ENCODE assay signal across 8 cellular contexts in the genomic region with DNA sequence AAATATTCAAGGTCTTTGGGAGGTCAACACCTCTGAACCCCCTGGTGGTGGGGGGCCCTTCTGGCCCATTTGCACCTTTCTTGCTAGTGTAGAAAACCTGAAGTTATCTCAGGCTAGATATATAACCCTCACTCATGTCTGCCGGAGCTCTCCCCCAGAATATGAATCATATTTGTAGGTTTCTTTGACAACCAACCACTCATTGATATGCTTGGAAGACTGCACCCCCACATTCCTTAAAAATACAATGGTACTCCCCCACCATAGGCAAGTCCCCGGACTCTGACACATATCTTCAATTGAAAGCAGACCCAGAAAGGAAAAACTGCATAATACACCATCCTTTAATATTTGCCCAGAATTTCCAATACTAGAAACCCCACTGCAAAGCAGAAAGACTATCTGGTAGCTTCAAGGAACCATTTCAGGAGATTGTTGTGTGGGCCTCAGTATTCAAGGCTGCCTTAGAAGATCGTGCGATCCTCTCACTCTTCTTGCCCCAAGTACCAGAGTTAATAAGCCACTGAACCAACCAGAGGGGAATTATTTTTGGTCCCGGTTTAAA. TPM values are rescaled to one million over a fixed set of nuclear protein-coding genes. Genes with fewer than 3 reads are reported as not detected.
A peak's percentile ranks its signal among the peaks of the same experiment; 100 is the strongest.
DNase-seq lines count a peak whose midpoint lies in the region; ATAC-seq and TF ChIP-seq lines count a peak whose summit lies in the region.

No MANE protein-coding gene starts in this region.

- H3K27ac ChIP-seq in H9 (ENCODE audit: insufficient read length, low read depth, low read length) (no peak overlapping the region), OCI-LY3 (ENCODE audit: low read length) (peak overlapping the region; percentile 81), coronary artery (peak overlapping the region; percentile 97 to 100)

- peaks cover 17 to 35% of the 10 kb centered on the region in 2 experiments for H3K4me1 Mint-ChIP-seq in H9
- H3K4me1 Mint-ChIP-seq in naive thymus-derived CD8-positive, alpha-beta T cell = peaks cover 25 to 69% (median 61%) of the 10 kb centered on the region in 4 donors

- no peak overlapping the region for H4K8ac ChIP-seq in H9 (replicated peaks; ENCODE audit: insufficient read length, low read depth, low read length)

- no peak overlapping the region for H2BK20ac ChIP-seq in H9 (ENCODE audit: low read depth, low read length, poor library complexity, severe bottlenecking)

- H3K4me3 Mint-ChIP-seq in H9 = peak overlapping the region; percentile 95 to 98
- peak overlapping the region; percentile 88 to 99 (median 98) for H3K4me3 Mint-ChIP-seq in naive thymus-derived CD8-positive, alpha-beta T cell

- peaks cover 6% of the 10 kb centered on the region; the same call in 1 of the 2 replicates for H3K4me1 ChIP-seq in ES-I3 (ENCODE audit: insufficient read depth, low read length)
- no peaks in the 10 kb centered on the region for H3K4me1 ChIP-seq in H9 (ENCODE audit: insufficient read depth, low read length)
- H3K4me1 ChIP-seq in OCI-LY3 (ENCODE audit: low read length) = peaks cover 26% of the 10 kb centered on the region

- no peaks in the 10 kb centered on the region for H3K79me1 ChIP-seq in H9 (ENCODE audit: insufficient read depth, low read depth, low read length, poor library complexity, severe bottlenecking)

- ATAC-seq in naive thymus-derived CD8-positive, alpha-beta T cell = peak; percentile 19 to 27

- H4K5ac ChIP-seq in H9 (ENCODE audit: insufficient read length, low read depth, low read length) = no peak overlapping the region

- no peaks in the 10 kb centered on the region for H3K36me3 ChIP-seq in ES-I3 (ENCODE audit: insufficient read depth, low read length)
- peaks cover 4% of the 10 kb centered on the region for H3K36me3 ChIP-seq in OCI-LY3 (replicated peaks; ENCODE audit: low read depth, low read length)

- H3K9me3 Mint-ChIP-seq in H9 = peaks cover 4 to 10% of the 10 kb centered on the region in 2 experiments
- peaks cover 0 to 4% (median 0%) of the 10 kb centered on the region in 9 donors for H3K9me3 Mint-ChIP-seq in naive thymus-derived CD8-positive, alpha-beta T cell

- H3K27me3 Mint-ChIP-seq in H9 (ENCODE audit: low read depth) = no peaks in the 10 kb centered on the region
- peaks cover 0 to 3% (median 0%) of the 10 kb centered on the region in 5 donors for H3K27me3 Mint-ChIP-seq in naive thymus-derived CD8-positive, alpha-beta T cell

- peaks cover 12 to 31% (median 23%) of the 10 kb centered on the region in 3 experiments for H3K36me3 Mint-ChIP-seq in H9 (ENCODE audit: insufficient read depth in 1 of 3, low read depth in 3 of 3)
- peaks cover 4 to 19% (median 5%) of the 10 kb centered on the region in 3 donors for H3K36me3 Mint-ChIP-seq in naive thymus-derived CD8-positive, alpha-beta T cell

- H2BK15ac ChIP-seq in H9 (ENCODE audit: low read depth, low read length) = no peak overlapping the region

- peaks cover 14% of the 10 kb centered on the region for H3K79me2 ChIP-seq in H9 (ENCODE audit: insufficient read depth, low read length)
- H3K79me2 ChIP-seq in OCI-LY3 (ENCODE audit: low read length) = peaks cover 64% of the 10 kb centered on the region

- WGBS in H9 (ENCODE audit: extremely low coverage, insufficient read length, low lambda C conversion rate) = no CpG with 5 or more reads among the region's 5 CpGs

- no peak overlapping the region for H3T11ph ChIP-seq in H9 (ENCODE audit: low read length)

- POLR2A ChIA-PET in naive thymus-derived CD8-positive, alpha-beta T cell (lab: Charles Lee) = interaction anchor here (0.6 to 7.8 kb wide), 8 partner anchors 9 to 270 kb away, joined by 3 to 121 read pairs (median 14); a partner anchor contains a TSS

- peak overlapping the region; percentile 25 for H2AK5ac ChIP-seq in H9 (ENCODE audit: insufficient read length, low read length)

- H3K27me3 ChIP-seq in H9 (ENCODE audit: insufficient read depth, low read length) (no peaks in the 10 kb centered on the region), OCI-LY3 (ENCODE audit: low read depth, low read length) (no peaks in the 10 kb centered on the region)

- no peak overlapping the region for H2BK5ac ChIP-seq in H9 (ENCODE audit: insufficient read length, low read length)

- no peak overlapping the region for H3K14ac ChIP-seq in H9 (ENCODE audit: insufficient read depth, low read length)

- H3K27ac Mint-ChIP-seq in H9 = peak overlapping the region; percentile 100
- peak overlapping the region; percentile 91 to 100 (median 100) for H3K27ac Mint-ChIP-seq in naive thymus-derived CD8-positive, alpha-beta T cell

- no peak overlapping the region for H3K56ac ChIP-seq in H9 (ENCODE audit: insufficient read length, low read depth, low read length)

- H3K23me2 ChIP-seq in H9 (ENCODE audit: insufficient read length, low read depth, low read length, poor library complexity, severe bottlenecking) = peaks cover 3% of the 10 kb centered on the region

- H3K4me2 ChIP-seq in H9 (ENCODE audit: insufficient read depth, insufficient read length, low read length) (peak overlapping the region; percentile 77), OCI-LY3 (ENCODE audit: low read length) (peak overlapping the region; percentile 95)

- H4K91ac ChIP-seq in H9 (ENCODE audit: insufficient read length, low read depth, low read length) = no peak overlapping the region

- H4K20me1 ChIP-seq in H9 (ENCODE audit: control insufficient read depth, insufficient read depth, insufficient read length) (no peaks in the 10 kb centered on the region), OCI-LY3 (ENCODE audit: insufficient read depth, low read length) (peaks cover 12% of the 10 kb centered on the region)

- H3K23ac ChIP-seq in H9 (ENCODE audit: insufficient read length, low read depth, low read length) = no peak overlapping the region

- no peak for DNase-seq in H9
- DNase-seq in coronary artery (ENCODE audit: low spot score) = no peak
- no peak for DNase-seq in naive thymus-derived CD8-positive, alpha-beta T cell
- DNase-seq in SHP77 treated with DMSO at 0.1 percent for 48 hours (lab: John Stamatoyannopoulos, UW) = no peak
- no peak for DNase-seq in LoVo (ENCODE audit: low spot score)
- no peak for DNase-seq in GM13976 (ENCODE audit: low spot score)

- H2BK120ac ChIP-seq in H9 (ENCODE audit: low read depth, low read length, poor library complexity, severe bottlenecking) = no peak overlapping the region

- H2BK12ac ChIP-seq in H9 (ENCODE audit: insufficient read length, low read depth, low read length) = peak overlapping the region; percentile 52

- H3K4me3 ChIP-seq in OCI-LY3 (ENCODE audit: low read length) (peak overlapping the region; percentile 97), coronary artery (peak overlapping the region; percentile 85)

- peak overlapping the region; percentile 88 for H3K9ac ChIP-seq in ES-I3 (ENCODE audit: low read depth, low read length)
- H3K9ac ChIP-seq in H9 (ENCODE audit: extremely low read depth, insufficient read length, low read length) = peak overlapping the region; percentile 68
- peak overlapping the region; percentile 99 for H3K9ac ChIP-seq in OCI-LY3 (ENCODE audit: low read length)

- H2AFZ ChIP-seq in H9 (ENCODE audit: low read length) = no peak overlapping the region
- H2AFZ ChIP-seq in OCI-LY3 (ENCODE audit: low read depth, low read length) = peak overlapping the region; percentile 75

- no peak overlapping the region for H3K18ac ChIP-seq in H9 (ENCODE audit: insufficient read length, low read depth, low read length)

- no peaks in the 10 kb centered on the region for H3K9me3 ChIP-seq in ES-I3 (ENCODE audit: control insufficient read depth, insufficient read depth, low read length)
- H3K9me3 ChIP-seq in H9 (ENCODE audit: control insufficient read depth, low read depth, low read length) = no peaks in the 10 kb centered on the region
- no peaks in the 10 kb centered on the region for H3K9me3 ChIP-seq in OCI-LY3 (ENCODE audit: insufficient read depth, low read length)

- in situ Hi-C loops in GM13976 (cut with MboI; ENCODE audit: low sequenced_read_pairs, unreplicated experiment) = no loop called here

- no peak for TF ChIP-seq CTCF in H9 (conservative IDR thresholded peaks at IDR 0.05)
- no peak for TF ChIP-seq CTCF in OCI-LY3 (IDR thresholded peaks at IDR 0.05; ENCODE audit: low read depth, low read length)
- TF ChIP-seq CTCF in coronary artery (IDR thresholded peaks at IDR 0.05) = no peak
- no peak for TF ChIP-seq CTCF in GM13976 (IDR thresholded peaks at IDR 0.05; ENCODE audit: borderline replicate concordance, control extremely low read depth, extremely low read depth, insufficient read depth, missing control alignments)

- no peak overlapping the region; the same call in 1 of the 2 replicates for H3K4ac ChIP-seq in H9 (ENCODE audit: low read depth, low read length)

RNA-seq across cellular contexts. Expression of a gene that starts 1.0 kb away (rescaled TPM):
- 50.3 and 50.6 TPM in 2 replicates for total RNA-seq in H9 (2021)
- 100 to 1,000 TPM; 147 to 161 TPM for total RNA-seq in naive thymus-derived CD8-positive, alpha-beta T cell
- 10 to 100 TPM; 55.2 to 80.3 (median 77.6) TPM for polyA plus RNA-seq in naive thymus-derived CD8-positive, alpha-beta T cell

RNA-seq across cellular contexts. Expression of a gene that starts 3.4 kb away (rescaled TPM):
- total RNA-seq in H9 (2021) = 2.5 and 2.8 TPM in 2 replicates
- total RNA-seq in naive thymus-derived CD8-positive, alpha-beta T cell = 1 to 10 TPM; 1.5 to 2.6 TPM
- polyA plus RNA-seq in naive thymus-derived CD8-positive, alpha-beta T cell = 1 to 10 TPM in 2 of 3 donors, not detected in 1; 1.6 to 2.6 TPM

RNA-seq across cellular contexts. Expression of a gene that starts 41.3 kb away (rescaled TPM):
- total RNA-seq in H9 (2021) = 60.0 and 60.3 TPM in 2 replicates
- total RNA-seq in naive thymus-derived CD8-positive, alpha-beta T cell = 10 to 100 TPM; 18.3 to 19.8 TPM
- polyA plus RNA-seq in naive thymus-derived CD8-positive, alpha-beta T cell = 10 to 100 TPM; 28.0 to 34.2 (median 33.6) TPM
